20 cellular contexts compared by ENCODE assay signal in genomic region chr4:187685247-187685646, GRCh38.
A peak's percentile ranks its signal among the peaks of the same experiment; 100 is the strongest.
DNase-seq lines count a peak whose midpoint lies in the region; ATAC-seq and TF ChIP-seq lines count a peak whose summit lies in the region.
"Had no signal": no experiment of that assay in that cellular context is flagged by ENCODE, and none has a peak within 500 bp of the region (broad histone marks: within the 10 kb centered on the region; RNA-seq: fewer than 3 reads in every experiment).

No MANE protein-coding gene starts in this region.

- no peaks in the 10 kb centered on the region for H3F3A ChIP-seq in PC-3 (ENCODE audit: low read length, unreplicated experiment)

- no peaks in the 10 kb centered on the region for H4K20me1 ChIP-seq in PC-3 (ENCODE audit: low read length)
- H4K20me1 ChIP-seq: BLaER1 treated with 17β-estradiol and CSF1 and Interleukin-3, amounts not matched to agents 10 nM and 100 nM had no signal

- no peak overlapping the region for H2AFZ ChIP-seq in PC-3 (ENCODE audit: low read length)

- intact Hi-C loops in PC-3 (cut with micrococcal nuclease): no loop called here

- H3K79me2 ChIP-seq in PC-3 (ENCODE audit: low read length): no peaks in the 10 kb centered on the region

- no TSS peak for BruUV-seq in PC-3 (replicated peaks; lab: Mats Ljungman, UMichigan)

- no peak for TF ChIP-seq CTCF in PC-3 (conservative IDR thresholded peaks at IDR 0.05; ENCODE audit: low read depth, low read length)
- no peak for TF ChIP-seq CTCF in fibroblast of mammary gland (conservative IDR thresholded peaks at IDR 0.05; ENCODE audit: control insufficient read depth, insufficient read depth, low read depth, low read length)

- H3K27me3 ChIP-seq in PC-3 (ENCODE audit: low read length): no peaks in the 10 kb centered on the region; the same call in 1 of the 2 replicates
- H3K27me3 ChIP-seq: BLaER1 treated with 17β-estradiol and CSF1 and Interleukin-3, amounts not matched to agents 10 nM and 100 nM had no signal

- no peaks in the 10 kb centered on the region for H3K4me1 ChIP-seq in PC-3 (ENCODE audit: insufficient read depth, low read length)
- H3K4me1 ChIP-seq: BLaER1 treated with 17β-estradiol and CSF1 and Interleukin-3, amounts not matched to agents 10 nM and 100 nM had no signal

- ATAC-seq in PC-3: no peak
- ATAC-seq: HepG2, K562 had no signal

- H3K4me2 ChIP-seq in PC-3 (ENCODE audit: low read length): no peak overlapping the region
- H3K4me2 ChIP-seq: BLaER1 treated with 17β-estradiol and CSF1 and Interleukin-3, amounts not matched to agents 10 nM and 100 nM had no signal

- no peak overlapping the region for H3K27ac ChIP-seq in PC-3 (ENCODE audit: low read length)
- H3K27ac ChIP-seq: BLaER1 treated with 17β-estradiol and CSF1 and Interleukin-3, amounts not matched to agents 10 nM and 100 nM; SK-N-MC had no signal

- CTCF ChIA-PET in PC-3 (lab: Charles Lee): no interaction called here

- no peak overlapping the region for H3K9ac ChIP-seq in PC-3 (ENCODE audit: low read length)
- H3K9ac ChIP-seq: BLaER1 treated with 17β-estradiol and CSF1 and Interleukin-3, amounts not matched to agents 10 nM and 100 nM had no signal

- H3K36me3 ChIP-seq in PC-3 (ENCODE audit: low read depth, low read length): no peaks in the 10 kb centered on the region
- H3K36me3 ChIP-seq: BLaER1 treated with 17β-estradiol and CSF1 and Interleukin-3, amounts not matched to agents 10 nM and 100 nM had no signal

- H3K9me3 ChIP-seq in PC-3 (ENCODE audit: low read length): no peaks in the 10 kb centered on the region
- H3K9me3 ChIP-seq: BLaER1 treated with 17β-estradiol and CSF1 and Interleukin-3, amounts not matched to agents 10 nM and 100 nM had no signal

- peak; percentile 1 for DNase-seq in ACHN
- peak; percentile 34 for DNase-seq in ELR (ENCODE audit: low read depth)
- DNase-seq in PC-3: peak; percentile 6
- DNase-seq in fibroblast of mammary gland (ENCODE audit: low read depth): peak; percentile 1
- no peak for DNase-seq in NCI-H1048 (lab: John Stamatoyannopoulos, UW)
- DNase-seq in NCI-H2081 (lab: John Stamatoyannopoulos, UW): no peak
- DNase-seq in stimulated activated CD4-positive, alpha-beta T cell treated with anti-CD3 and anti-CD28 coated beads, Interleukin-4, amount 100 ng/mL, for 24 hours: no peak
- DNase-seq: CD4-positive, alpha-beta memory T cell; DMS79; NCI-H1105 treated with DMSO at 0.1 percent for 48 hours; NCI-H1694; NCI-H2107; NCI-H446 treated with DMSO at 0.1 percent for 48 hours; NCI-H526 treated with DMSO at 0.1 percent for 48 hours; OCI-M1; SHP77 treated with DMSO at 0.1 percent for 48 hours had no signal

- H3K4me3 ChIP-seq in PC-3 (ENCODE audit: low read length) (no peak overlapping the region), fibroblast of mammary gland (ENCODE audit: control insufficient read depth, low read depth, low read length) (no peak overlapping the region)
- H3K4me3 ChIP-seq: BLaER1 treated with 17β-estradiol and CSF1 and Interleukin-3, amounts not matched to agents 10 nM and 100 nM; K562; SK-N-MC had no signal

- POLR2A ChIA-PET in PC-3 (lab: Charles Lee; ENCODE audit: unreplicated experiment): no interaction called here

- no peaks in the 10 kb centered on the region for H3K9me2 ChIP-seq in PC-3 (replicated peaks; ENCODE audit: low read length)

- in situ Hi-C loops in ACHN (cut with HindIII; ENCODE audit: low pct_ligation_motif_present, low pct_unique_long_range_greater_than_20kb, low sequenced_read_pairs): no loop called here

Comparison
In these comparisons a context has a peak if more than half of its experiments do, and no peak if none do; other contexts are left out.
1. DNase-seq: peak in ACHN (single experiment), ELR (single experiment), PC-3 (single experiment) and fibroblast of mammary gland (single experiment); none in NCI-H1048 (single experiment), NCI-H2081 (0 of 2) and stimulated activated CD4-positive, alpha-beta T cell treated with anti-CD3 and anti-CD28 coated beads, Interleukin-4, amount 100 ng/mL, for 24 hours (single experiment).